22 cellular contexts compared by ENCODE assay signal in genomic region chr21:45335761-45336534, GRCh38. TPM values are rescaled to one million over a fixed set of nuclear protein-coding genes. Genes with fewer than 3 reads are reported as not detected.
DNase-seq lines count a peak whose midpoint lies in the region; ATAC-seq, FAIRE-seq and TF ChIP-seq lines count a peak whose summit lies in the region.
"Had no signal": no experiment of that assay in that cellular context is flagged by ENCODE, and none has a peak within 500 bp of the region (broad histone marks: within the 10 kb centered on the region; RNA-seq: fewer than 3 reads in every experiment).

No MANE protein-coding gene starts in this region.

- BruUV-seq in HepG2 (replicated peaks; lab: Mats Ljungman, UMichigan), result no TSS peak

- no peak overlapping the region; the same call in 1 of the 2 replicates for H3K4me2 ChIP-seq in HepG2 (ENCODE audit: low read depth, low read length)

- intact Hi-C loops in HepG2 (cut with micrococcal nuclease; ENCODE audit: unreplicated experiment) (no loop called here), sigmoid colon (cut with DNase I) (no loop called here)

- 0 out of 5 replicates have a peak, but pooled peaks cover 0 to 2% of the 10 kb centered on the region in 2 experiments for H3K27me3 ChIP-seq in HepG2 (ENCODE audit: control insufficient read depth in 1 of 2, insufficient read depth in 2 of 2, low read length in 2 of 2)
- no peaks in the 10 kb centered on the region for H3K27me3 ChIP-seq in sigmoid colon

- FAIRE-seq in HepG2 (lab: Jason Lieb, UNC), result no peak
- FAIRE-seq: urothelium cell line had no signal

- no peak overlapping the region for H3K4me3 ChIP-seq in HepG2 (replicated peaks in 1 of 3; ENCODE audit: insufficient read depth in 1 of 3, low read depth in 2 of 3, low read length in 3 of 3)
- H3K4me3 ChIP-seq in sigmoid colon, result no peak overlapping the region

- H3K27ac ChIP-seq in VCaP (peak overlapping the region; percentile 9; the same call in 1 of the 2 replicates), HepG2 (ENCODE audit: extremely low read length, insufficient read depth, low read length) (no peak overlapping the region), sigmoid colon (no peak overlapping the region)
- H3K27ac ChIP-seq: 22Rv1, WERI-Rb-1 had no signal

- peaks cover 68% of the 10 kb centered on the region for H3K4me1 ChIP-seq in HepG2 (ENCODE audit: insufficient read depth, low read length)
- peaks cover 0 to 7% (median under 1%) of the 10 kb centered on the region in 4 donors for H3K4me1 ChIP-seq in sigmoid colon

- TF ChIP-seq EP300 in HepG2 (IDR thresholded peaks at IDR 0.05; ENCODE audit: low read depth in 2 of 2, low read length in 2 of 2) (no peak), HepG2 (CRISPR knock-in tag; IDR thresholded peaks at IDR 0.05; ENCODE audit: borderline replicate concordance) (no peak), sigmoid colon (IDR thresholded peaks at IDR 0.05) (no peak)

- TF ChIP-seq CTCF in VCaP (conservative IDR thresholded peaks at IDR 0.05), result no peak
- TF ChIP-seq CTCF in HepG2 (CRISPR knock-in tag; IDR thresholded peaks at IDR 0.05), result no peak
- no peak for TF ChIP-seq CTCF in sigmoid colon (IDR thresholded peaks at IDR 0.05)

- no peak for TF ChIP-seq POLR2A in HepG2 (IDR thresholded peaks at IDR 0.05; ENCODE audit: insufficient read depth in 1 of 2, low read depth in 2 of 2, low read length in 2 of 2)
- no peak for TF ChIP-seq POLR2A in sigmoid colon (IDR thresholded peaks at IDR 0.05)

- ATAC-seq in HepG2, result no peak
- no peak for ATAC-seq in GM21529 (IDR thresholded peaks at IDR 0.05; ENCODE audit: unreplicated experiment)

- H4K20me1 ChIP-seq in HepG2 (ENCODE audit: insufficient read depth, low read length), result no peaks in the 10 kb centered on the region

- CTCF ChIA-PET in HepG2 (lab: Yijun Ruan, JAX; ENCODE audit: low intra/inter-chr PET ratio, low total read pairs), result no interaction called here

- in situ Hi-C loops in HepG2 (cut with HindIII; ENCODE audit: extremely low pct_ligation_motif_present, low pct_unique_long_range_greater_than_20kb), result no loop called here

- TF ChIP-seq RAD21 in HepG2 (CRISPR knock-in tag; IDR thresholded peaks at IDR 0.05), result no peak

- H3K9me3 ChIP-seq in HepG2 (ENCODE audit: low read length), result no peaks in the 10 kb centered on the region
- H3K9me3 ChIP-seq in sigmoid colon, result no peaks in the 10 kb centered on the region

- DNase-seq in DMS79 treated with DMSO at 0.1 percent for 48 hours (lab: John Stamatoyannopoulos, UW), result peak; percentile 33
- no peak for DNase-seq in DMS79 (lab: John Stamatoyannopoulos, UW)
- no peak for DNase-seq in HepG2 (ENCODE audit: low spot score)
- peak; percentile 58 for DNase-seq in sigmoid colon
- DNase-seq in NCI-H2081 treated with DMSO at 0.1 percent for 48 hours (lab: John Stamatoyannopoulos, UW), result no peak
- DNase-seq in HCEC 1CT, result no peak
- DNase-seq: activated gamma-delta T cell; Calu3; central memory CD4-positive, alpha-beta T cell; HFFc6; kidney glomerular epithelial cell; NCI-H1092; NCI-H2081; NCI-H526 treated with DMSO at 0.1 percent for 48 hours; nephron progenitor cell; SIG-M5; stimulated activated CD4-positive, alpha-beta T cell treated with anti-CD3 and anti-CD28 coated beads, Interleukin-4, amount 100 ng/mL, for 4 hours had no signal

- H2AFZ ChIP-seq in HepG2 (ENCODE audit: low read length), result no peak overlapping the region

- H3K36me3 ChIP-seq in HepG2 (replicated peaks in 1 of 2; ENCODE audit: control insufficient read depth in 1 of 2, insufficient read depth in 2 of 2, low read length in 2 of 2) (no peaks in the 10 kb centered on the region), sigmoid colon (no peaks in the 10 kb centered on the region)
- H3K36me3 ChIP-seq: WERI-Rb-1 had no signal

- H3K9ac ChIP-seq in HepG2 (ENCODE audit: insufficient read depth, low read depth, low read length), result no peak overlapping the region

- 81% methylated on average over 15 of the region's 19 CpGs for WGBS in HepG2 (ENCODE audit: low lambda C conversion rate)
- 29 to 78% methylated on average over 19 of the region's 19 CpGs for WGBS in sigmoid colon, 2 donors

- POLR2A ChIA-PET in HepG2 (lab: Yijun Ruan, JAX), result interaction anchor here (0.8 kb wide), 1 partner anchor 27 kb away, joined by 4 read pairs; no protein-coding TSS in a partner anchor

- no peaks in the 10 kb centered on the region for H3K79me2 ChIP-seq in HepG2 (ENCODE audit: insufficient read depth, low read length)

TF ChIP-seq in HepG2, 621 proteins besides CTCF, POLR2A, EP300 and RAD21:
- TF ChIP-seq NR1H2 (CRISPR knock-in tag; IDR thresholded peaks at IDR 0.05; ENCODE audit: borderline replicate concordance, low read depth) (no peak), IRF9 (CRISPR knock-in tag; IDR thresholded peaks at IDR 0.05; ENCODE audit: borderline replicate concordance) (0 out of 2 replicates have a peak, but pooled peaks have one; percentile 4)

RNA-seq across cellular contexts. Expression of gene POFUT2, which starts 48.3 kb away (rescaled TPM):
- total RNA-seq in HepG2 (2016; rRNA removed; fragmentation: Illumina TruSeq; extraction: Trizol) (9.8 and 24.0 TPM in 2 replicates), sigmoid colon (10 to 100 TPM; 13.0 to 31.3 (median 20.9) TPM)
- total RNA-seq in HepG2 (2016; cell fraction: cytosol; rRNA removed; fragmentation: Illumina TruSeq; extraction: Trizol; ENCODE audit: low read depth), result 2.9 and 4.1 TPM in 2 replicates
- total RNA-seq in HepG2 (2016; cell fraction: insoluble cytoplasmic fraction; rRNA removed; fragmentation: Illumina TruSeq; extraction: Trizol), result 8.5 and 20.1 TPM in 2 replicates
- 7.7 and 7.9 TPM in 2 replicates for total RNA-seq in HepG2 (2016; cell fraction: membrane; rRNA removed; fragmentation: Illumina TruSeq; extraction: Trizol)
- total RNA-seq in HepG2 (2016; cell fraction: nucleus; rRNA removed; fragmentation: Illumina TruSeq; extraction: Trizol), result 29.0 and 30.4 TPM in 2 replicates
- polyA plus RNA-seq in HepG2 (2011; rRNA removed) (21.7 and 22.8 TPM in 2 replicates), sigmoid colon (10 to 100 TPM in 1 of 3 donors, 1 to 10 TPM in 2; 2.5 to 21.6 (median 3.0) TPM)
- 14.9 and 16.0 TPM in 2 replicates for polyA plus RNA-seq in HepG2 (2011; cell fraction: cytosol; rRNA removed)
- 67.0 and 84.3 TPM in 2 replicates for polyA plus RNA-seq in HepG2 (2011; cell fraction: nucleus; rRNA removed)
- 25.3 and 34.5 TPM in 2 replicates for polyA plus RNA-seq in HepG2 (2012)
- polyA plus RNA-seq in HepG2 (2016; cell fraction: cytosol; fragmentation: Illumina TruSeq; extraction: Trizol; ENCODE audit: low read depth), result 3.3 and 3.7 TPM in 2 replicates
- 7.8 and 10.0 TPM in 2 replicates for polyA plus RNA-seq in HepG2 (2016; cell fraction: insoluble cytoplasmic fraction; fragmentation: Illumina TruSeq; extraction: Trizol; ENCODE audit: low read depth)
- polyA plus RNA-seq in HepG2 (2016; cell fraction: membrane; fragmentation: Illumina TruSeq; extraction: Trizol; ENCODE audit: low read depth), result 6.3 and 6.9 TPM in 2 replicates
- 66.5 TPM in 2 replicates for polyA plus RNA-seq in HepG2 (2016; cell fraction: nucleus; fragmentation: Illumina TruSeq; extraction: Trizol; ENCODE audit: insufficient read depth, low read depth)
- polyA minus RNA-seq in HepG2 (2011; rRNA and poly(A)+ RNA removed; ENCODE audit: low replicate concordance), result 10.4 and 14.1 TPM in 2 replicates
- polyA minus RNA-seq in HepG2 (2011; cell fraction: cytosol; rRNA and poly(A)+ RNA removed), result 8.6 and 9.1 TPM in 2 replicates
- 22.9 and 23.1 TPM in 2 replicates for polyA minus RNA-seq in HepG2 (2011; cell fraction: nucleus; rRNA and poly(A)+ RNA removed)

Comparison
In these comparisons a context has a peak if more than half of its experiments do, and no peak if none do; other contexts are left out.
1. DNase-seq: peak in DMS79 treated with DMSO at 0.1 percent for 48 hours (single experiment) and sigmoid colon (single experiment); none in DMS79 (single experiment), HepG2 (single experiment), NCI-H2081 treated with DMSO at 0.1 percent for 48 hours (single experiment) and HCEC 1CT (single experiment).